In genomic region chr13:25764378-25764777, GRCh38 we compare ENCODE assay signal across 2 cellular contexts.
TF ChIP-seq lines count a peak whose summit lies in the region.

No MANE protein-coding gene starts in this region.

TF ChIP-seq in WTC11, 78 proteins besides CTCF, POLR2A, EP300 and RAD21 (continues in another document):
- no peak for TF ChIP-seq ERG (CRISPR knock-in tag; IDR thresholded peaks at IDR 0.05)
- no peak for TF ChIP-seq ZMAT4 (CRISPR knock-in tag; IDR thresholded peaks at IDR 0.05)
- TF ChIP-seq EMX1 (CRISPR knock-in tag; IDR thresholded peaks at IDR 0.05), result no peak
- TF ChIP-seq TEAD4 (CRISPR knock-in tag; IDR thresholded peaks at IDR 0.05), result no peak
- TF ChIP-seq ATF2 (CRISPR knock-in tag; IDR thresholded peaks at IDR 0.05; ENCODE audit: borderline replicate concordance, low read depth), result no peak
- TF ChIP-seq JAZF1 (CRISPR knock-in tag; IDR thresholded peaks at IDR 0.05), result no peak
- TF ChIP-seq CREM (CRISPR knock-in tag; IDR thresholded peaks at IDR 0.05), result no peak
- TF ChIP-seq IRF1 (CRISPR knock-in tag; IDR thresholded peaks at IDR 0.05), result no peak
- TF ChIP-seq ATF1 (CRISPR knock-in tag; IDR thresholded peaks at IDR 0.05), result no peak
- no peak for TF ChIP-seq E2F5 (CRISPR knock-in tag; IDR thresholded peaks at IDR 0.05)
- TF ChIP-seq NR2C2 (CRISPR knock-in tag; IDR thresholded peaks at IDR 0.05), result no peak
- TF ChIP-seq ZNF281 (CRISPR knock-in tag; IDR thresholded peaks at IDR 0.05), result no peak
- no peak for TF ChIP-seq TEAD1 (CRISPR knock-in tag; IDR thresholded peaks at IDR 0.05)
- no peak for TF ChIP-seq MXD4 (CRISPR knock-in tag; IDR thresholded peaks at IDR 0.05; ENCODE audit: borderline replicate concordance)

TF ChIP-seq in H1, 55 proteins besides CTCF, POLR2A, EP300 and RAD21:
- TF ChIP-seq KDM4A (IDR thresholded peaks at IDR 0.05; ENCODE audit: low read depth, low read length, severe bottlenecking) (no peak), POU5F1 (IDR thresholded peaks at IDR 0.05; ENCODE audit: low read depth, low read length) (peak; percentile 92)
